Comparison of ENCODE assay signal across 7 cellular contexts in the genomic region with DNA sequence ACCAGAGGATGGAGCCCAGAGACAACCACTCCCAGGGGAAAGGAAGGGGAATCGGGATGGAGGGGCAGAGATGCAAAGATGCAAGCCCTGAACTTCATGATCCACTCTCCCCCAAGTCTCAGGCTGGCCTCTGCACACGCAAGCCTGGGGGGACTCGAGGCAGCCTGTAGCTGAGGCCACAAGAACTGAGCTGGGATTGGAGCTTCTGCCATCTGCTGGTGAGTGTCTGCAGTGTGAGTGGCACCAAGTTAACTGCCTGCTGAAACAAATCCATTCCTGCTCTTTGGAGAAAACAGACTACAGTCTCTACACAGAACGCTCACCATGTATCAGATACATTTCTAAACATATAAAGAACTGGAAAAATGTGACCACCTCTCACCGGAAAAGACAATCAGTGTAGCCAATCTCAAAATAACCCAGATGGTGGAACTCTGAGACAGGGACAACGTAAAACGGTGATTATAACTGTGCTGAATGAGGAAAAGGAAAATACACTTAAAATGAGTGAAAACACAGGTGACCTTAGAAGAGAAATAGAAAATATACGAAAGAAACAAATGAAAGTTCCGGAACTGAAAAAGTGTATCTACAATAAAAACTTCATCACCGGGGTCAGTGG.
DNase-seq lines count a peak whose midpoint lies in the region; ATAC-seq and FAIRE-seq lines count a peak whose summit lies in the region.

No MANE protein-coding gene starts in this region.

- peak; percentile 19 for FAIRE-seq in G401.6 (lab: Jason Lieb, UNC)

- intact Hi-C loops in left colon (cut with DNase I, micrococcal nuclease): loop anchor here (10.0 kb wide), 2 partner anchors 62 to 132 kb away; partner anchors contain the start of gene KLF2 (in 1 of the 2)

- ATAC-seq in left colon (peak; percentile 54), GM21390 (IDR thresholded peaks at IDR 0.05; ENCODE audit: unreplicated experiment) (no peak)

- peak; percentile 48 for DNase-seq in LHCN-M2 (ENCODE audit: low read depth)
- DNase-seq in T1000 (lab: John Stamatoyannopoulos, UW): peak; percentile 11
- DNase-seq in cerebellar cortex (ENCODE audit: low spot score): peak; percentile 75
- no peak for DNase-seq in left colon
- peak; percentile 68 for DNase-seq in superior temporal gyrus (ENCODE audit: extremely low spot score)

Comparison
In these comparisons a context has a peak if more than half of its experiments do, and no peak if none do; other contexts are left out.
1. DNase-seq: peak in LHCN-M2 (single experiment), T1000 (single experiment), cerebellar cortex (single experiment) and superior temporal gyrus (single experiment); none in left colon (0 of 2).